In genomic region chr1:17011439-17012307, GRCh38 we compare ENCODE assay signal across 8 cellular contexts. TPM values are rescaled to one million over a fixed set of nuclear protein-coding genes. Genes with fewer than 3 reads are reported as not detected.
A peak's percentile ranks its signal among the peaks of the same experiment; 100 is the strongest.
DNase-seq lines count a peak whose midpoint lies in the region; TF ChIP-seq lines count a peak whose summit lies in the region.

ATP13A2 (minus strand) TSS chr1:17011928; CDS start chr1:17011738, 190 bp downstream.

- H3K27me3 Mint-ChIP-seq in activated naive CD4-positive, alpha-beta T cell treated with anti-CD3 and anti-CD28 coated beads, Interleukin-2, amount 10 ng/mL, durations not matched to agents 7 days and 5 days: peaks cover 16% of the 10 kb centered on the region

- H3K4me1 Mint-ChIP-seq in activated naive CD4-positive, alpha-beta T cell treated with anti-CD3 and anti-CD28 coated beads, Interleukin-2, amount 10 ng/mL, durations not matched to agents 7 days and 5 days: peaks cover 29% of the 10 kb centered on the region

- TF ChIP-seq CTCF in DOHH2 (IDR thresholded peaks at IDR 0.05; ENCODE audit: low read depth, low read length, poor library complexity, severe bottlenecking): no peak
- no peak for TF ChIP-seq CTCF in Loucy (conservative IDR thresholded peaks at IDR 0.05; ENCODE audit: low read length)

- H3K36me3 Mint-ChIP-seq in activated naive CD4-positive, alpha-beta T cell treated with anti-CD3 and anti-CD28 coated beads, Interleukin-2, amount 10 ng/mL, durations not matched to agents 7 days and 5 days: peaks cover 3% of the 10 kb centered on the region

- H3F3A ChIP-seq in DOHH2 (ENCODE audit: control insufficient read depth, insufficient read depth): no peaks in the 10 kb centered on the region
- H3F3A ChIP-seq in GM23248 (ENCODE audit: insufficient read depth): peaks cover 13% of the 10 kb centered on the region
- H3F3A ChIP-seq in Loucy (ENCODE audit: low read depth): no peaks in the 10 kb centered on the region

- DNase-seq in GM23248 (peak; percentile 92), SK-N-DZ (ENCODE audit: low spot score) (peak; percentile 78), germinal center (ENCODE audit: low spot score) (peak; percentile 92), nucleus accumbens (lab: John Stamatoyannopoulos, UW) (peak in 54 of 56 donors; percentile 31 to 89 (median 70)), superior temporal gyrus (ENCODE audit: extremely low spot score) (peak; percentile 83)
- peak; percentile 89 for DNase-seq in activated naive CD4-positive, alpha-beta T cell treated with anti-CD3 and anti-CD28 coated beads, Interleukin-2, amount 10 ng/mL, durations not matched to agents 7 days and 5 days

- peak within 1 kb of the TSS; percentile 78 for H3K4me3 ChIP-seq in DOHH2 (ENCODE audit: low read length)
- H3K4me3 ChIP-seq in GM23248: peak within 1 kb of the TSS; percentile 84
- H3K4me3 ChIP-seq in Loucy (ENCODE audit: low read length, poor library complexity, severe bottlenecking): peak within 1 kb of the TSS; percentile 80

- H3K27ac Mint-ChIP-seq in activated naive CD4-positive, alpha-beta T cell treated with anti-CD3 and anti-CD28 coated beads, Interleukin-2, amount 10 ng/mL, durations not matched to agents 7 days and 5 days: peak within 1 kb of the TSS; percentile 75

- no peaks in the 10 kb centered on the region for H3K9me3 Mint-ChIP-seq in activated naive CD4-positive, alpha-beta T cell treated with anti-CD3 and anti-CD28 coated beads, Interleukin-2, amount 10 ng/mL, durations not matched to agents 7 days and 5 days

- H3K4me3 Mint-ChIP-seq in activated naive CD4-positive, alpha-beta T cell treated with anti-CD3 and anti-CD28 coated beads, Interleukin-2, amount 10 ng/mL, durations not matched to agents 7 days and 5 days: peak within 1 kb of the TSS; percentile 83

- H2AFZ ChIP-seq in GM23248: peak within 1 kb of the TSS; percentile 81
- peak within 1 kb of the TSS; percentile 97 for H2AFZ ChIP-seq in Loucy (ENCODE audit: low read length)

- peak within 1 kb of the TSS; percentile 67 for H3K9ac ChIP-seq in GM23248
- H3K9ac ChIP-seq in Loucy (ENCODE audit: low read depth, low read length, poor library complexity, severe bottlenecking): peak within 1 kb of the TSS; percentile 78

- H3K4me1 ChIP-seq in DOHH2 (ENCODE audit: control insufficient read depth, low read length) (peaks cover 26% of the 10 kb centered on the region), GM23248 (ENCODE audit: insufficient read depth) (peaks cover 23% of the 10 kb centered on the region), Loucy (ENCODE audit: insufficient read depth, low read length, poor library complexity, severe bottlenecking) (peaks cover 26% of the 10 kb centered on the region)

- H3K79me2 ChIP-seq in DOHH2 (ENCODE audit: control insufficient read depth, low read length) (no peaks in the 10 kb centered on the region), GM23248 (ENCODE audit: insufficient read depth) (peaks cover 7% of the 10 kb centered on the region; the same call in 1 of the 2 replicates), Loucy (ENCODE audit: insufficient read depth, low read length) (peaks cover 38% of the 10 kb centered on the region)

- CTCF ChIA-PET in activated naive CD4-positive, alpha-beta T cell treated with anti-CD3 and anti-CD28 coated beads, Interleukin-2, amount 10 ng/mL, durations not matched to agents 7 days and 5 days (lab: Charles Lee): no interaction called here

- H3K4me2 ChIP-seq in DOHH2 (ENCODE audit: low read length): peak within 1 kb of the TSS; percentile 90
- H3K4me2 ChIP-seq in GM23248 (ENCODE audit: unreplicated experiment): peak within 1 kb of the TSS; percentile 99
- H3K4me2 ChIP-seq in Loucy (ENCODE audit: low read depth, low read length, poor library complexity, severe bottlenecking): peak within 1 kb of the TSS; percentile 91

- 1% methylated on average over 42 to 62 of the region's 94 CpGs for WGBS in GM23248 (ENCODE audit: low coverage in 1 of 2, low lambda C conversion rate in 2 of 2, missing lambda C conversion rate in 2 of 2), 2 experiments

- in situ Hi-C loops in GM23248 (cut with MboI): no loop called here

- H4K20me1 ChIP-seq in DOHH2 (ENCODE audit: control insufficient read depth, insufficient read depth, low read depth, low read length) (peaks cover 8% of the 10 kb centered on the region; the same call in 1 of the 2 replicates), GM23248 (ENCODE audit: insufficient read depth) (no peaks in the 10 kb centered on the region), Loucy (ENCODE audit: insufficient read depth, low read length, poor library complexity, severe bottlenecking) (peaks cover 17% of the 10 kb centered on the region)

- H3K9me3 ChIP-seq in DOHH2 (ENCODE audit: control insufficient read depth, insufficient read depth, low read length): no peaks in the 10 kb centered on the region
- H3K9me3 ChIP-seq in GM23248 (ENCODE audit: low read depth): no peaks in the 10 kb centered on the region
- no peaks in the 10 kb centered on the region for H3K9me3 ChIP-seq in Loucy (ENCODE audit: insufficient read depth, low read depth, low read length)

- H3K9me2 ChIP-seq in DOHH2 (replicated peaks; ENCODE audit: control insufficient read depth, low read length) (no peaks in the 10 kb centered on the region), GM23248 (ENCODE audit: insufficient read depth) (no peaks in the 10 kb centered on the region), Loucy (replicated peaks; ENCODE audit: low read depth, low read length) (no peaks in the 10 kb centered on the region)

- H3K27me3 ChIP-seq in DOHH2 (ENCODE audit: control insufficient read depth, low read length) (no peaks in the 10 kb centered on the region), GM23248 (replicated peaks; ENCODE audit: insufficient read depth) (no peaks in the 10 kb centered on the region), Loucy (ENCODE audit: insufficient read depth, low read length, poor library complexity, severe bottlenecking) (no peaks in the 10 kb centered on the region)

- H3K27ac ChIP-seq in DOHH2 (ENCODE audit: low read depth, low read length) (no peak within 1 kb of the TSS), GM23248 (no peak within 1 kb of the TSS)

- H3K36me3 ChIP-seq in DOHH2 (ENCODE audit: control insufficient read depth, low read length): no peaks in the 10 kb centered on the region
- H3K36me3 ChIP-seq in GM23248 (ENCODE audit: low read depth): no peaks in the 10 kb centered on the region
- no peaks in the 10 kb centered on the region for H3K36me3 ChIP-seq in Loucy (ENCODE audit: insufficient read depth, low read length)

RNA-seq across cellular contexts. Expression of gene ATP13A2, which starts in this region (rescaled TPM):
- 29.6 and 44.6 TPM in 2 replicates for total RNA-seq in GM23248 (2014; rRNA removed; shearing (Covaris generic))
- 30.5 and 32.4 TPM in 2 replicates for polyA plus RNA-seq in GM23248 (2016; fragmentation: Nextera tagmentation; extraction: Ambion mirVana)
- 17.9 and 22.6 TPM in 2 replicates for polyA plus RNA-seq in SK-N-DZ (2014; cell fraction: cytosol; rRNA removed)
- 18.5 and 23.5 TPM in 2 replicates for polyA plus RNA-seq in SK-N-DZ (2014; cell fraction: nucleus; rRNA removed)
